Comparison of ENCODE assay signal across 22 cellular contexts in the genomic region with DNA sequence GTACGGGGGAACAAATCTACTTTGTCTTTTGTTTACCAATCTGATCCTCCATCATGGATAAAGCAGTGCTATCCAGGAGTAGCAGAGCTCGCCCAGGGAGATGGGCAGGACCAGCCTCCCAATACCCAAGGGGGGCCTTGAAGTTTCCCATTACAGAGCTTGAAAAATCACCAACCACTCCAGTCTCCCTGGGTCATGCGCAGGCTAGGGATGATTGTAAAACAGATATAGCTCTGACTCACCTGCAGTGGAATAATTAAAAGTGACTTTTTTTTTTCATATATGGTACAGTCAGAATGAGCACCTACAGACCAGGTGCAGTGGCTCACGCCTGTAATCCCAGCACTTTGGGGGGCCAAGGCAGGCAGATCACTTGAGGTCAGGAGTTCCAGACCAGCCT.
DNase-seq lines count a peak whose midpoint lies in the region; ATAC-seq and TF ChIP-seq lines count a peak whose summit lies in the region.
"Had no signal": no experiment of that assay in that cellular context is flagged by ENCODE, and none has a peak within 500 bp of the region (broad histone marks: within the 10 kb centered on the region; RNA-seq: fewer than 3 reads in every experiment).

No MANE protein-coding gene starts in this region.

- CTCF ChIA-PET in PC-3 (lab: Charles Lee), result no interaction called here

- H3K9me3 ChIP-seq in PC-3 (ENCODE audit: low read length), result no peaks in the 10 kb centered on the region
- H3K9me3 ChIP-seq in colonic mucosa, result no peaks in the 10 kb centered on the region
- H3K9me3 ChIP-seq: A549 had no signal

- peak; percentile 9 to 42 for ATAC-seq in activated CD4-positive, CD25-positive, alpha-beta regulatory T cell treated with anti-CD3 and anti-CD28 coated beads, Interleukin-2, amount 50 U/mL, for 24 hours
- ATAC-seq in PC-3, result no peak
- ATAC-seq in foreskin keratinocyte, result peak; percentile 15
- ATAC-seq: A549, GM12878, GM23338, HCT116 had no signal

- H3K27me3 ChIP-seq in PC-3 (ENCODE audit: low read length), result no peaks in the 10 kb centered on the region
- no peaks in the 10 kb centered on the region for H3K27me3 ChIP-seq in foreskin keratinocyte
- no peaks in the 10 kb centered on the region for H3K27me3 ChIP-seq in colonic mucosa
- H3K27me3 ChIP-seq: BE2C; BLaER1 treated with 17β-estradiol and CSF1 and Interleukin-3, amounts not matched to agents 10 nM and 100 nM had no signal

- H3K27ac ChIP-seq in PC-3 (ENCODE audit: low read length), result no peak overlapping the region
- no peak overlapping the region for H3K27ac ChIP-seq in foreskin keratinocyte
- H3K27ac ChIP-seq in colonic mucosa, result no peak overlapping the region
- H3K27ac ChIP-seq: A549; BLaER1 treated with 17β-estradiol and CSF1 and Interleukin-3, amounts not matched to agents 10 nM and 100 nM had no signal

- peaks cover 22% of the 10 kb centered on the region for H3K4me1 ChIP-seq in PC-3 (ENCODE audit: insufficient read depth, low read length)
- H3K4me1 ChIP-seq in foreskin keratinocyte, result no peaks in the 10 kb centered on the region
- no peaks in the 10 kb centered on the region for H3K4me1 ChIP-seq in colonic mucosa

- H3K36me3 ChIP-seq in PC-3 (ENCODE audit: low read depth, low read length) (peaks cover 3% of the 10 kb centered on the region; the same call in 1 of the 2 replicates), colonic mucosa (no peaks in the 10 kb centered on the region)

- H3K4me3 ChIP-seq in PC-3 (ENCODE audit: low read length), result no peak overlapping the region
- H3K4me3 ChIP-seq in colonic mucosa, result no peak overlapping the region
- H3K4me3 ChIP-seq: A549; BLaER1 treated with 17β-estradiol and CSF1 and Interleukin-3, amounts not matched to agents 10 nM and 100 nM; GM12878; GM23338 had no signal

- no peak overlapping the region for H2AFZ ChIP-seq in PC-3 (ENCODE audit: low read length)
- H2AFZ ChIP-seq: GM23338 had no signal

- POLR2A ChIA-PET in PC-3 (lab: Charles Lee; ENCODE audit: unreplicated experiment), result interaction anchor here (0.7 kb wide), 1 partner anchor 321 kb away, joined by 6 read pairs; no protein-coding TSS in a partner anchor

- no peaks in the 10 kb centered on the region for H4K20me1 ChIP-seq in PC-3 (ENCODE audit: low read length)
- H4K20me1 ChIP-seq: BLaER1 treated with 17β-estradiol and CSF1 and Interleukin-3, amounts not matched to agents 10 nM and 100 nM had no signal

- no peaks in the 10 kb centered on the region for H3K9me2 ChIP-seq in PC-3 (replicated peaks; ENCODE audit: low read length)

- TF ChIP-seq CTCF in PC-3 (conservative IDR thresholded peaks at IDR 0.05; ENCODE audit: low read depth, low read length) (no peak), foreskin keratinocyte (conservative IDR thresholded peaks at IDR 0.05) (no peak), colonic mucosa (IDR thresholded peaks at IDR 0.05) (no peak)

- no TSS peak for BruUV-seq in PC-3 (replicated peaks; lab: Mats Ljungman, UMichigan)

- H3K9ac ChIP-seq in PC-3 (ENCODE audit: low read length), result no peak overlapping the region
- no peak overlapping the region for H3K9ac ChIP-seq in colonic mucosa (ENCODE audit: low read depth in 2 of 2, low read length in 2 of 2)
- H3K9ac ChIP-seq: BLaER1 treated with 17β-estradiol and CSF1 and Interleukin-3, amounts not matched to agents 10 nM and 100 nM had no signal

- no peaks in the 10 kb centered on the region for H3K79me2 ChIP-seq in PC-3 (ENCODE audit: low read length)

- DNase-seq in activated CD4-positive, CD25-positive, alpha-beta regulatory T cell treated with anti-CD3 and anti-CD28 coated beads, Interleukin-2, amount 50 U/mL, for 72 hours, result no peak
- DNase-seq in PC-3 (peak; percentile 15), foreskin keratinocyte (no peak), colonic mucosa (no peak), OCI-M2 (lab: John Stamatoyannopoulos, UW; ENCODE audit: unreplicated experiment) (no peak)
- DNase-seq: 8988T; ACHN; AML-193; BE2C; CD4-positive, alpha-beta T cell; CD8-positive, alpha-beta memory T cell; DMS 273 treated with DMSO at 0.1 percent for 48 hours; DMS79; EL; GDM1; H9 had no signal

- intact Hi-C loops in PC-3 (cut with micrococcal nuclease), result loop anchor here (5.0 kb wide), 1 partner anchor 731 kb away; no protein-coding TSS in a partner anchor
- intact Hi-C loops in colonic mucosa (cut with DNase I), result no loop called here

- peaks cover 4% of the 10 kb centered on the region for H3F3A ChIP-seq in PC-3 (ENCODE audit: low read length, unreplicated experiment)

- no peak overlapping the region for H3K4me2 ChIP-seq in PC-3 (ENCODE audit: low read length)
- H3K4me2 ChIP-seq: A549; BLaER1 treated with 17β-estradiol and CSF1 and Interleukin-3, amounts not matched to agents 10 nM and 100 nM; GM23338 had no signal
